1 cellular context compared by ENCODE assay signal in genomic region chr2:199057936-199058335, GRCh38.
TF ChIP-seq lines count a peak whose summit lies in the region.

No MANE protein-coding gene starts in this region.

TF ChIP-seq in SK-N-SH, 30 proteins besides CTCF, POLR2A, EP300 and RAD21 (continued from another document):
- TF ChIP-seq, protein P1, sequence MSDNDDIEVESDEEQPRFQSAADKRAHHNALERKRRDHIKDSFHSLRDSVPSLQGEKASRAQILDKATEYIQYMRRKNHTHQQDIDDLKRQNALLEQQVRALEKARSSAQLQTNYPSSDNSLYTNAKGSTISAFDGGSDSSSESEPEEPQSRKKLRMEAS (IDR thresholded peaks at IDR 0.05; ENCODE audit: low read depth) = no peak
- TF ChIP-seq GATA2 (CRISPR knock-in tag; IDR thresholded peaks at IDR 0.05) (no peak), NRF1 (IDR thresholded peaks at IDR 0.05; ENCODE audit: low read depth, low read length) (no peak), MXI1 (IDR thresholded peaks at IDR 0.05; ENCODE audit: low read depth, low read length) (no peak), YY1 (IDR thresholded peaks at IDR 0.05; ENCODE audit: low read depth) (no peak), JUND (IDR thresholded peaks at IDR 0.05) (no peak), ZBTB33 (IDR thresholded peaks at IDR 0.05; ENCODE audit: borderline replicate concordance, low read depth) (no peak), TEAD4 (IDR thresholded peaks at IDR 0.05; ENCODE audit: borderline replicate concordance, insufficient read depth) (no peak), FOSL2 (IDR thresholded peaks at IDR 0.05; ENCODE audit: borderline replicate concordance, low read depth) (no peak), USF1 (IDR thresholded peaks at IDR 0.05; ENCODE audit: borderline replicate concordance, low read depth) (no peak)
